Comparison of ENCODE assay signal across 8 cellular contexts in genomic region chr17:8152112-8152775, GRCh38. TPM values are rescaled to one million over a fixed set of nuclear protein-coding genes. Genes with fewer than 3 reads are reported as not detected.
A peak's percentile ranks its signal among the peaks of the same experiment; 100 is the strongest.
DNase-seq lines count a peak whose midpoint lies in the region; ATAC-seq and TF ChIP-seq lines count a peak whose summit lies in the region.

Gene PER1, minus strand, starts transcription at chr17:8152404. Its CDS starts 1,698 bp downstream, at chr17:8150706.

- peaks cover 1% of the 10 kb centered on the region for H3K36me3 Mint-ChIP-seq in progenitor cell of endocrine pancreas (ENCODE audit: insufficient read depth)

- H3K4me3 Mint-ChIP-seq in progenitor cell of endocrine pancreas (ENCODE audit: low read depth) = peak within 1 kb of the TSS; percentile 82

- H3K4me1 Mint-ChIP-seq in progenitor cell of endocrine pancreas (ENCODE audit: low read depth) = peaks cover 16% of the 10 kb centered on the region

- no peak for TF ChIP-seq CTCF in progenitor cell of endocrine pancreas (IDR thresholded peaks at IDR 0.05; ENCODE audit: unreplicated experiment)

- H3K9me3 Mint-ChIP-seq in progenitor cell of endocrine pancreas (ENCODE audit: low read depth) = no peaks in the 10 kb centered on the region

- intact Hi-C loops in T-helper 2 cell treated with Interferon-gamma antibody and Interleukin-4, amounts not matched to agents 100 ng/mL and 5 ng/mL, for 36 hours (cut with micrococcal nuclease) = loop anchor here (10.0 kb wide), 2 partner anchors 267 to 917 kb away; partner anchors contain the start of genes CHD3, DVL2 and PHF23
- intact Hi-C loops in left ventricle myocardium superior (cut with micrococcal nuclease) = no loop called here

- H3K27ac Mint-ChIP-seq in progenitor cell of endocrine pancreas = peak within 1 kb of the TSS; percentile 97

- peak; percentile 85 for DNase-seq in DMS 273 (lab: John Stamatoyannopoulos, UW; ENCODE audit: unreplicated experiment)
- DNase-seq in DMS 273 treated with DMSO at 0.1 percent for 48 hours (lab: John Stamatoyannopoulos, UW) = no peak
- peak; percentile 59 for DNase-seq in NCI-H1417 treated with DMSO at 0.1 percent for 48 hours (lab: John Stamatoyannopoulos, UW)
- DNase-seq in anterior cingulate cortex (lab: John Stamatoyannopoulos, UW) = peak; percentile 70 to 98 (median 94)
- peak; percentile 99 for DNase-seq in left ventricle myocardium superior
- peak; percentile 77 for DNase-seq in progenitor cell of endocrine pancreas (ENCODE audit: low spot score, unreplicated experiment)
- DNase-seq in ureter (ENCODE audit: low spot score) = peak; percentile 97

- H3K27me3 Mint-ChIP-seq in progenitor cell of endocrine pancreas = no peaks in the 10 kb centered on the region

- ATAC-seq in left ventricle myocardium superior = peak; percentile 58

RNA-seq across cellular contexts. Expression of gene PER1, which starts in this region (rescaled TPM):
- 20.4 and 26.4 TPM in 2 replicates for total RNA-seq in T-helper 2 cell treated with Interferon-gamma antibody and Interleukin-4, amounts not matched to agents 100 ng/mL and 5 ng/mL, for 36 hours
- total RNA-seq in left ventricle myocardium superior = 126 TPM
- 37.2 and 40.8 TPM in 2 replicates for total RNA-seq in progenitor cell of endocrine pancreas
- 152 TPM for total RNA-seq in ureter
